Comparison of ENCODE assay signal across 9 cellular contexts in the genomic region with DNA sequence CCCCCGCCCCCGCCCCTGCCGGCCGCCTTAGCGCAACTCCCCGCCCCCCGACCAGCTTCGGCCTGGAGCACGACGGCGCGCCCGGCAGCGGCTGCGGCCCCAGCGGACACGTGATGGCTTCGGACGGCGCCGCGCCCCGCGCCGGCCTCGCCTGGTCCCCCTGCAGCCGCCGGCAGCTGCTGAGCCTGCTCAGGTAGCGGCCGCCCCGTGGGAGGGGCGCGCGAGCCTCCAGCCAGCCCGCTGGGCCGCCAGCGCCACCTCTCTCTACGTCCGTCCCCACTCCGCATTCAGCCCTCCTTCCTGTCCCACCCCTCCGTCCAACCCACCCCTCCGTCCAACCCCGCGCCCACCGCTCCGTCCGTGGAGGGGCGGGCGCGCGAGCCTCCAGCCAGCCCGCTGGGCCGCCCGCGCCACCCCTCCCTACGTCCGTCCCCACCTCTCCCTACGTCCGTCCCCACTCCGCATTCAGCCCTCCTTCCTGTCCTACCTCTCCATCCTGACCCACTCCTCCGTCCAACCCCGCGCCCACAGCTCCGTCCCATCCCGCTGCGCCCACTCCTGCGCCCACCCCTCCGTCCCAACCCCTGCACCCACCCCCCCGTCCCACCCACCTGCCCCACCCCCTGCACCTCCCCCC. TPM values are rescaled to one million over a fixed set of nuclear protein-coding genes. Genes with fewer than 3 reads are reported as not detected.
DNase-seq lines count a peak whose midpoint lies in the region; ATAC-seq and TF ChIP-seq lines count a peak whose summit lies in the region.
"Had no signal": no experiment of that assay in that cellular context is flagged by ENCODE, and none has a peak within 500 bp of the region (broad histone marks: within the 10 kb centered on the region; RNA-seq: fewer than 3 reads in every experiment).

No MANE protein-coding gene starts in this region.

- no peaks in the 10 kb centered on the region for H3K36me3 ChIP-seq in ascending aorta

- no peaks in the 10 kb centered on the region for H3K9me3 ChIP-seq in ascending aorta

- H3K4me1 ChIP-seq in ascending aorta, result no peaks in the 10 kb centered on the region

- intact Hi-C loops in ascending aorta (cut with DNase I), result no loop called here

- no peak for TF ChIP-seq CTCF in ascending aorta (IDR thresholded peaks at IDR 0.05)

- H3K4me3 ChIP-seq in ascending aorta, result peak overlapping the region; percentile 30 to 58
- H3K4me3 ChIP-seq: SK-N-MC had no signal

- peaks cover 7% of the 10 kb centered on the region for H3K27me3 ChIP-seq in ascending aorta

- peak; percentile 91 for DNase-seq in 8988T
- DNase-seq in GM19238 (ENCODE audit: insufficient read length, low spot score), result peak; percentile 58
- no peak for DNase-seq in ascending aorta (ENCODE audit: low spot score in 2 of 2)
- peak; percentile 85 for DNase-seq in left kidney (ENCODE audit: low read depth, low spot score)
- no peak for DNase-seq in globus pallidus (ENCODE audit: low spot score)
- no peak for DNase-seq in putamen (ENCODE audit: low spot score)
- no peak for DNase-seq in NCI-H187 treated with DMSO at 0.1 percent for 48 hours (lab: John Stamatoyannopoulos, UW)

- ATAC-seq in HG03342 (IDR thresholded peaks at IDR 0.05; ENCODE audit: unreplicated experiment), result no peak

- no peak overlapping the region for H3K27ac ChIP-seq in ascending aorta
- H3K27ac ChIP-seq: SK-N-MC had no signal

RNA-seq across cellular contexts. Expression of gene ADAMTS13, which starts 6.5 kb away (rescaled TPM):
- total RNA-seq in ascending aorta, result 3.5 TPM

RNA-seq across cellular contexts. Expression of gene REXO4, which starts 10.9 kb away (rescaled TPM):
- 29.4 TPM for total RNA-seq in ascending aorta

RNA-seq across cellular contexts. Expression of gene CACFD1, which starts 31.1 kb away (rescaled TPM):
- 24.8 TPM for total RNA-seq in ascending aorta

RNA-seq across cellular contexts. Expression of gene SLC2A6, which starts 50.2 kb away (rescaled TPM):
- total RNA-seq in ascending aorta, result 8.7 TPM

RNA-seq across cellular contexts. Expression of gene STKLD1, which starts 52.5 kb away (rescaled TPM):
- not detected for total RNA-seq in ascending aorta

Comparison
In these comparisons a context has a peak if more than half of its experiments do, and no peak if none do; other contexts are left out.
1. DNase-seq: peak in 8988T (single experiment), GM19238 (single experiment) and left kidney (single experiment); none in ascending aorta (0 of 2), globus pallidus (single experiment), putamen (single experiment) and NCI-H187 treated with DMSO at 0.1 percent for 48 hours (single experiment).